Comparison of ENCODE assay signal across 42 cellular contexts in genomic region chrX:18166068-18166467, GRCh38. TPM values are rescaled to one million over a fixed set of nuclear protein-coding genes. Genes with fewer than 3 reads are reported as not detected.
"Had no signal": no experiment of that assay in that cellular context is flagged by ENCODE, and none has a peak within 500 bp of the region (broad histone marks: within the 10 kb centered on the region; RNA-seq: fewer than 3 reads in every experiment).

No MANE protein-coding gene starts in this region.

- H3K9me3 Mint-ChIP-seq: activated CD4-positive, alpha-beta memory T cell treated with anti-CD3 and anti-CD28 coated beads, Interleukin-2, amount 10 ng/mL, durations not matched to agents 7 days and 5 days; activated CD4-positive, alpha-beta T cell treated with anti-CD3 and anti-CD28 coated beads, Interleukin-2, amount 10 ng/mL, durations not matched to agents 7 days and 5 days; activated naive CD4-positive, alpha-beta T cell treated with anti-CD3 and anti-CD28 coated beads, Interleukin-2, amount 10 ng/mL, durations not matched to agents 7 days and 5 days; activated naive CD4-positive, alpha-beta T cell treated with anti-CD3 and anti-CD28 coated beads, Interleukin-2, amount 50 U/mL, for 24 hours; activated naive CD8-positive, alpha-beta T cell treated with anti-CD3 and anti-CD28 coated beads, Interleukin-2, amount 10 ng/mL, durations not matched to agents 7 days and 5 days; activated naive CD8-positive, alpha-beta T cell treated with anti-CD3 and anti-CD28 coated beads, Interleukin-2, amount 50 U/mL, for 24 hours; activated T-cell treated with anti-CD3 and anti-CD28 coated beads, Interleukin-2, amount 50 U/mL, for 24 hours; activated T-helper 2 cell treated with anti-CD3 and anti-CD28 coated beads, Interferon-gamma antibody, Interleukin-2, Interleukin-4, amounts not matched to agents 10 μg/mL and 5 μg/mL and 100 μg/mL, durations not matched to agents 14 hours and 24 hours and 36 hours; central memory CD8-positive, alpha-beta T cell; T-cell; WTC11 had no signal

- H3K27ac Mint-ChIP-seq: activated CD4-positive, alpha-beta memory T cell treated with anti-CD3 and anti-CD28 coated beads, Interleukin-2, amount 10 ng/mL, durations not matched to agents 7 days and 5 days; activated CD4-positive, alpha-beta T cell treated with anti-CD3 and anti-CD28 coated beads for 36 hours; activated CD4-positive, alpha-beta T cell treated with anti-CD3 and anti-CD28 coated beads, Interleukin-2, amount 10 ng/mL, durations not matched to agents 7 days and 5 days; activated CD8-positive, alpha-beta memory T cell treated with anti-CD3 and anti-CD28 coated beads, Interleukin-2, amount 10 ng/mL, durations not matched to agents 7 days and 5 days; activated CD8-positive, alpha-beta T cell treated with anti-CD3 and anti-CD28 coated beads, Interleukin-2, amount 10 ng/mL, durations not matched to agents 7 days and 5 days; activated naive CD4-positive, alpha-beta T cell treated with anti-CD3 and anti-CD28 coated beads, Interleukin-2, amount 10 ng/mL, durations not matched to agents 7 days and 5 days; activated naive CD4-positive, alpha-beta T cell treated with anti-CD3 and anti-CD28 coated beads, Interleukin-2, amount 50 U/mL, for 24 hours; activated naive CD8-positive, alpha-beta T cell; activated naive CD8-positive, alpha-beta T cell treated with anti-CD3 and anti-CD28 coated beads, Interleukin-2, amount 10 ng/mL, durations not matched to agents 7 days and 5 days; activated naive CD8-positive, alpha-beta T cell treated with anti-CD3 and anti-CD28 coated beads, Interleukin-2, amount 50 U/mL, for 24 hours; activated T-cell treated with anti-CD3 and anti-CD28 coated beads, Interleukin-2, amount 50 U/mL, for 24 hours; activated T-helper 2 cell treated with anti-CD3 and anti-CD28 coated beads, Interferon-gamma antibody, Interleukin-2, Interleukin-4, amounts not matched to agents 10 μg/mL and 5 μg/mL and 100 μg/mL, durations not matched to agents 14 hours and 24 hours and 36 hours; brain; T-cell; T-helper 17 cell; WTC11 had no signal

- H3K27me3 Mint-ChIP-seq: activated CD4-positive, alpha-beta memory T cell treated with anti-CD3 and anti-CD28 coated beads, Interleukin-2, amount 10 ng/mL, durations not matched to agents 7 days and 5 days; activated CD4-positive, alpha-beta T cell treated with anti-CD3 and anti-CD28 coated beads for 36 hours; activated CD4-positive, alpha-beta T cell treated with anti-CD3 and anti-CD28 coated beads, Interleukin-2, amount 10 ng/mL, durations not matched to agents 7 days and 5 days; activated CD8-positive, alpha-beta memory T cell treated with anti-CD3 and anti-CD28 coated beads, Interleukin-2, amount 10 ng/mL, durations not matched to agents 7 days and 5 days; activated naive CD4-positive, alpha-beta T cell treated with anti-CD3 and anti-CD28 coated beads, Interleukin-2, amount 10 ng/mL, durations not matched to agents 7 days and 5 days; activated naive CD4-positive, alpha-beta T cell treated with anti-CD3 and anti-CD28 coated beads, Interleukin-2, amount 50 U/mL, for 24 hours; activated naive CD8-positive, alpha-beta T cell treated with anti-CD3 and anti-CD28 coated beads, Interleukin-2, amount 10 ng/mL, durations not matched to agents 7 days and 5 days; activated naive CD8-positive, alpha-beta T cell treated with anti-CD3 and anti-CD28 coated beads, Interleukin-2, amount 50 U/mL, for 24 hours; brain; central memory CD8-positive, alpha-beta T cell; T-helper 17 cell had no signal

- H3K36me3 Mint-ChIP-seq: activated CD8-positive, alpha-beta memory T cell treated with anti-CD3 and anti-CD28 coated beads, Interleukin-2, amount 10 ng/mL, durations not matched to agents 7 days and 5 days; activated naive CD4-positive, alpha-beta T cell treated with anti-CD3 and anti-CD28 coated beads, Interleukin-2, amount 10 ng/mL, durations not matched to agents 7 days and 5 days; activated naive CD4-positive, alpha-beta T cell treated with anti-CD3 and anti-CD28 coated beads, Interleukin-2, amount 50 U/mL, for 24 hours; activated naive CD8-positive, alpha-beta T cell; activated naive CD8-positive, alpha-beta T cell treated with anti-CD3 and anti-CD28 coated beads, Interleukin-2, amount 10 ng/mL, durations not matched to agents 7 days and 5 days; brain; T-cell; WTC11 had no signal

- H3K27me3 ChIP-seq: ascending aorta, cardiac muscle cell had no signal

- ATAC-seq: activated CD4-positive, alpha-beta T cell treated with anti-CD3 and anti-CD28 coated beads for 36 hours; activated CD4-positive, CD25-positive, alpha-beta regulatory T cell treated with anti-CD3 and anti-CD28 coated beads, Interleukin-2, amount 50 U/mL, for 24 hours; activated CD8-positive, alpha-beta memory T cell treated with anti-CD3 and anti-CD28 coated beads, Interleukin-2, amount 10 ng/mL, durations not matched to agents 7 days and 5 days; activated CD8-positive, alpha-beta T cell treated with anti-CD3 and anti-CD28 coated beads, Interleukin-2, amount 10 ng/mL, durations not matched to agents 7 days and 5 days; activated naive CD8-positive, alpha-beta T cell treated with anti-CD3 and anti-CD28 coated beads, Interleukin-2, amount 50 U/mL, for 24 hours; T-cell; T-helper 17 cell; WTC11 had no signal

- DNase-seq: activated CD4-positive, alpha-beta memory T cell treated with anti-CD3 and anti-CD28 coated beads, Interleukin-2, amount 10 ng/mL, durations not matched to agents 7 days and 5 days; activated CD4-positive, alpha-beta T cell treated with anti-CD3 and anti-CD28 coated beads for 1 hour; activated CD4-positive, alpha-beta T cell treated with anti-CD3 and anti-CD28 coated beads for 36 hours; activated CD4-positive, alpha-beta T cell treated with anti-CD3 and anti-CD28 coated beads for 48 hours; activated CD4-positive, alpha-beta T cell treated with anti-CD3 and anti-CD28 coated beads, Interleukin-2, amount 10 ng/mL, durations not matched to agents 7 days and 5 days; activated CD4-positive, alpha-beta T cell treated with anti-CD3 and anti-CD28 coated beads, Interleukin-2, amount 50 U/mL, for 48 hours; activated CD4-positive, CD25-positive, alpha-beta regulatory T cell; activated CD8-positive, alpha-beta memory T cell treated with anti-CD3 and anti-CD28 coated beads for 24 hours; activated CD8-positive, alpha-beta memory T cell treated with anti-CD3 and anti-CD28 coated beads, Interleukin-2, amount 10 ng/mL, durations not matched to agents 7 days and 5 days; activated CD8-positive, alpha-beta memory T cell treated with anti-CD3 and anti-CD28 coated beads, Interleukin-2, amount 50 U/mL, for 48 hours; activated CD8-positive, alpha-beta T cell treated with anti-CD3 and anti-CD28 coated beads, Interleukin-2, amount 10 ng/mL, durations not matched to agents 7 days and 5 days; activated effector memory CD4-positive, alpha-beta T cell treated with Interleukin-2 at 50 U/mL for 16 hours; activated gamma-delta T cell; activated naive CD4-positive, alpha-beta T cell treated with anti-CD3 and anti-CD28 coated beads, Interleukin-2, amount 10 ng/mL, durations not matched to agents 7 days and 5 days; activated naive CD4-positive, alpha-beta T cell treated with Interleukin-2 at 50 U/mL for 16 hours; activated naive CD8-positive, alpha-beta T cell treated with anti-CD3 and anti-CD28 coated beads, Interleukin-2, amount 10 ng/mL, durations not matched to agents 7 days and 5 days; activated naive CD8-positive, alpha-beta T cell treated with anti-CD3 and anti-CD28 coated beads, Interleukin-2, amount 50 U/mL, for 24 hours; activated T-cell treated with anti-CD3 and anti-CD28 coated beads, Interleukin-2, amount 50 U/mL, for 24 hours; activated T-cell treated with anti-CD3 and anti-CD28 coated beads, Interleukin-2, amount 50 U/mL, for 48 hours; amygdala; anterior cingulate cortex; caudate nucleus; cerebellar nuclear complex; T-cell; T-helper 17 cell; T-helper 9 cell; WERI-Rb-1 had no signal

- H3K9me3 ChIP-seq: ascending aorta had no signal

- H3K4me1 ChIP-seq: ascending aorta had no signal

- H3K4me3 ChIP-seq: ascending aorta, cardiac muscle cell had no signal

- H3K36me3 ChIP-seq: ascending aorta, cardiac muscle cell, WERI-Rb-1 had no signal

- H3K27ac ChIP-seq: ascending aorta, cardiac muscle cell, WERI-Rb-1 had no signal

- H3K4me1 Mint-ChIP-seq: activated CD4-positive, alpha-beta memory T cell treated with anti-CD3 and anti-CD28 coated beads, Interleukin-2, amount 10 ng/mL, durations not matched to agents 7 days and 5 days; activated CD4-positive, alpha-beta T cell treated with anti-CD3 and anti-CD28 coated beads for 36 hours; activated CD4-positive, alpha-beta T cell treated with anti-CD3 and anti-CD28 coated beads, Interleukin-2, amount 10 ng/mL, durations not matched to agents 7 days and 5 days; activated CD8-positive, alpha-beta memory T cell treated with anti-CD3 and anti-CD28 coated beads, Interleukin-2, amount 10 ng/mL, durations not matched to agents 7 days and 5 days; activated naive CD4-positive, alpha-beta T cell treated with anti-CD3 and anti-CD28 coated beads, Interleukin-2, amount 10 ng/mL, durations not matched to agents 7 days and 5 days; activated naive CD4-positive, alpha-beta T cell treated with anti-CD3 and anti-CD28 coated beads, Interleukin-2, amount 50 U/mL, for 24 hours; activated naive CD8-positive, alpha-beta T cell treated with anti-CD3 and anti-CD28 coated beads, Interleukin-2, amount 10 ng/mL, durations not matched to agents 7 days and 5 days; activated naive CD8-positive, alpha-beta T cell treated with anti-CD3 and anti-CD28 coated beads, Interleukin-2, amount 50 U/mL, for 24 hours; brain; central memory CD8-positive, alpha-beta T cell; T-cell; T-helper 17 cell; WTC11 had no signal

- FAIRE-seq: bronchial epithelial cell, TTC549 had no signal

- H3K4me3 Mint-ChIP-seq: activated CD4-positive, alpha-beta memory T cell treated with anti-CD3 and anti-CD28 coated beads, Interleukin-2, amount 10 ng/mL, durations not matched to agents 7 days and 5 days; activated CD4-positive, alpha-beta T cell treated with anti-CD3 and anti-CD28 coated beads for 36 hours; activated CD4-positive, alpha-beta T cell treated with anti-CD3 and anti-CD28 coated beads, Interleukin-2, amount 10 ng/mL, durations not matched to agents 7 days and 5 days; activated CD8-positive, alpha-beta memory T cell treated with anti-CD3 and anti-CD28 coated beads, Interleukin-2, amount 10 ng/mL, durations not matched to agents 7 days and 5 days; activated CD8-positive, alpha-beta T cell treated with anti-CD3 and anti-CD28 coated beads, Interleukin-2, amount 10 ng/mL, durations not matched to agents 7 days and 5 days; activated naive CD4-positive, alpha-beta T cell treated with anti-CD3 and anti-CD28 coated beads, Interleukin-2, amount 10 ng/mL, durations not matched to agents 7 days and 5 days; activated naive CD4-positive, alpha-beta T cell treated with anti-CD3 and anti-CD28 coated beads, Interleukin-2, amount 50 U/mL, for 24 hours; activated naive CD8-positive, alpha-beta T cell; activated naive CD8-positive, alpha-beta T cell treated with anti-CD3 and anti-CD28 coated beads, Interleukin-2, amount 10 ng/mL, durations not matched to agents 7 days and 5 days; activated naive CD8-positive, alpha-beta T cell treated with anti-CD3 and anti-CD28 coated beads, Interleukin-2, amount 50 U/mL, for 24 hours; activated T-cell treated with anti-CD3 and anti-CD28 coated beads, Interleukin-2, amount 50 U/mL, for 24 hours; brain; central memory CD8-positive, alpha-beta T cell; T-cell; T-helper 17 cell; WTC11 had no signal

RNA-seq across cellular contexts. Expression of gene BEND2, which starts 54.6 kb away (rescaled TPM):
- total RNA-seq: activated CD4-positive, alpha-beta memory T cell treated with anti-CD3 and anti-CD28 coated beads, Interleukin-2, amount 10 ng/mL, durations not matched to agents 7 days and 5 days; activated CD4-positive, alpha-beta T cell treated with anti-CD3 and anti-CD28 coated beads for 36 hours; activated CD4-positive, alpha-beta T cell treated with anti-CD3 and anti-CD28 coated beads, Interleukin-2, amount 10 ng/mL, durations not matched to agents 7 days and 5 days; activated CD8-positive, alpha-beta memory T cell treated with anti-CD3 and anti-CD28 coated beads, Interleukin-2, amount 10 ng/mL, durations not matched to agents 7 days and 5 days; activated CD8-positive, alpha-beta T cell treated with anti-CD3 and anti-CD28 coated beads, Interleukin-2, amount 10 ng/mL, durations not matched to agents 7 days and 5 days; activated naive CD8-positive, alpha-beta T cell treated with anti-CD3 and anti-CD28 coated beads, Interleukin-2, amount 10 ng/mL, durations not matched to agents 7 days and 5 days; activated T-helper 2 cell treated with anti-CD3 and anti-CD28 coated beads, Interferon-gamma antibody, Interleukin-2, Interleukin-4, amounts not matched to agents 10 μg/mL and 5 μg/mL and 100 μg/mL, durations not matched to agents 14 hours and 24 hours and 36 hours; ascending aorta; bronchial epithelial cell; cardiac muscle cell; chondrocyte; T-helper 1 cell treated with Interleukin-12 subunit alpha and Interleukin-12 subunit beta and Interleukin-4 antibody, amounts not matched to agents 30 ng/mL and 1 ng/mL, for 36 hours; T-helper 2 cell treated with Interferon-gamma antibody and Interleukin-4, amounts not matched to agents 100 ng/mL and 5 ng/mL, for 36 hours; WTC11 had no signal
- polyA plus RNA-seq: adipose tissue, cardiac muscle cell had no signal
